ENCODE assay signal across 9 cellular contexts in genomic region chr12:133130038-133130807, GRCh38. TPM values are rescaled to one million over a fixed set of nuclear protein-coding genes. Genes with fewer than 3 reads are reported as not detected.
DNase-seq lines count a peak whose midpoint lies in the region; ATAC-seq, FAIRE-seq and TF ChIP-seq lines count a peak whose summit lies in the region.
"Had no signal": no experiment of that assay in that cellular context is flagged by ENCODE, and none has a peak within 500 bp of the region (broad histone marks: within the 10 kb centered on the region; RNA-seq: fewer than 3 reads in every experiment).

TSS of gene ZNF10 (plus strand) at chr12:133130627. CDS start at chr12:133144493, 13,866 bp downstream.
TSS of gene ZNF891 (minus strand) at chr12:133130274. CDS start at chr12:133121918, 8,356 bp downstream.

- H3K27ac ChIP-seq in HepG2 (ENCODE audit: extremely low read length, insufficient read depth, low read length), result peak within 1 kb of the TSS; percentile 90

- no peaks in the 10 kb centered on the region; the same call in 1 of the 2 replicates for H3K27me3 ChIP-seq in BJ (ENCODE audit: control insufficient read depth, insufficient read depth, low read length)
- no peaks in the 10 kb centered on the region; a peak in 1 of 5 replicates for H3K27me3 ChIP-seq in HepG2 (ENCODE audit: control insufficient read depth in 1 of 2, insufficient read depth in 2 of 2, low read length in 2 of 2)

- no TSS peak for BruUV-seq in HepG2 (replicated peaks; lab: Mats Ljungman, UMichigan)

- WGBS in HepG2 (ENCODE audit: low lambda C conversion rate), result 2% methylated on average over 9 of the region's 87 CpGs

- no peaks in the 10 kb centered on the region for H4K20me1 ChIP-seq in HepG2 (ENCODE audit: insufficient read depth, low read length)

- TF ChIP-seq EP300 in HepG2 (IDR thresholded peaks at IDR 0.05; ENCODE audit: low read depth in 2 of 2, low read length in 2 of 2) (0 out of 4 replicates have a peak, but pooled peaks of 1 of the 2 experiments have one; percentile 6), HepG2 (CRISPR knock-in tag; IDR thresholded peaks at IDR 0.05; ENCODE audit: borderline replicate concordance) (peak; percentile 27; the same call in 1 of the 2 replicates)

- DNase-seq in BJ (ENCODE audit: low read depth) (peak; percentile 76), GM19239 (ENCODE audit: insufficient read length, low spot score) (peak; percentile 62), NCI-H524 treated with DMSO at 0.1 percent for 48 hours (lab: John Stamatoyannopoulos, UW) (peak; percentile 49), HepG2 (ENCODE audit: low spot score) (peak; percentile 90)
- DNase-seq in activated CD4-positive, alpha-beta T cell treated with anti-CD3 and anti-CD28 coated beads, Interleukin-2, amount 50 U/mL, for 24 hours (ENCODE audit: low read depth in 1 of 2, low spot score in 1 of 2), result peak; percentile 94 to 98
- peak; percentile 96 for DNase-seq in stimulated activated CD4-positive, alpha-beta T cell treated with anti-CD3 and anti-CD28 coated beads, Interleukin-2, amount 100 ng/mL, for 48 hours

- intact Hi-C loops in dendritic cell treated with granulocyte-macrophage colony-stimulating factor and Interleukin-4, amounts not matched to agents 40 ng/mL and 50 ng/mL, for 4 days (cut with micrococcal nuclease), result loop anchor here (1.0 kb wide), 3 partner anchors 50 to 93 kb away; partner anchors contain the start of genes ZNF140, ZNF268 and ZNF84
- intact Hi-C loops in HepG2 (cut with micrococcal nuclease; ENCODE audit: unreplicated experiment), result loop anchor here (1.0 kb wide), 1 partner anchor 50 kb away; the partner anchor contains the start of gene ZNF140

- peak within 1 kb of the TSS; percentile 93 for H3K27ac Mint-ChIP-seq in dendritic cell treated with granulocyte-macrophage colony-stimulating factor and Interleukin-4, amounts not matched to agents 40 ng/mL and 50 ng/mL, for 4 days

- no peaks in the 10 kb centered on the region for H3K79me2 ChIP-seq in HepG2 (ENCODE audit: insufficient read depth, low read length)

- peaks cover 17% of the 10 kb centered on the region for H3K4me1 Mint-ChIP-seq in dendritic cell treated with granulocyte-macrophage colony-stimulating factor and Interleukin-4, amounts not matched to agents 40 ng/mL and 50 ng/mL, for 4 days (ENCODE audit: low read depth)

- peak within 1 kb of the TSS; percentile 84 for H3K4me2 ChIP-seq in HepG2 (ENCODE audit: low read depth, low read length)

- CTCF ChIA-PET in BJ (lab: Yijun Ruan, JAX), result interaction anchor here (0.6 kb wide), 1 partner anchor 13 kb away, joined by 3 read pairs; no protein-coding TSS in a partner anchor
- CTCF ChIA-PET in HepG2 (lab: Yijun Ruan, JAX; ENCODE audit: low intra/inter-chr PET ratio, low total read pairs), result no interaction called here

- H2AFZ ChIP-seq in HepG2 (ENCODE audit: low read length), result peak within 1 kb of the TSS; percentile 44

- peaks cover 75% of the 10 kb centered on the region for H3K36me3 Mint-ChIP-seq in dendritic cell treated with granulocyte-macrophage colony-stimulating factor and Interleukin-4, amounts not matched to agents 40 ng/mL and 50 ng/mL, for 4 days (ENCODE audit: low read depth)

- peak; percentile 23; the same call in 1 of the 2 replicates for TF ChIP-seq RAD21 in HepG2 (CRISPR knock-in tag; IDR thresholded peaks at IDR 0.05)

- H3K4me3 ChIP-seq in BJ (ENCODE audit: low read depth, low read length) (peak within 1 kb of the TSS; percentile 97), HepG2 (replicated peaks in 1 of 3; ENCODE audit: insufficient read depth in 1 of 3, low read depth in 2 of 3, low read length in 3 of 3) (peak within 1 kb of the TSS; percentile 83 to 99 (median 96))

- peak within 1 kb of the TSS; percentile 88 for H3K9ac ChIP-seq in HepG2 (ENCODE audit: insufficient read depth, low read depth, low read length)

- no peak for TF ChIP-seq CTCF in BJ (IDR thresholded peaks at IDR 0.05; ENCODE audit: insufficient read depth, low read depth, low read length)
- TF ChIP-seq CTCF in HepG2 (CRISPR knock-in tag; IDR thresholded peaks at IDR 0.05), result peak; percentile 33; the same call in 1 of the 2 replicates

- POLR2A ChIA-PET in BJ (lab: Charles Lee) (interaction anchor here (1.0 kb wide), 1 partner anchor 173 kb away, joined by 6 read pairs; no protein-coding TSS in a partner anchor), HepG2 (lab: Yijun Ruan, JAX) (interaction anchor here (0.7 to 1.8 kb wide), 7 partner anchors 33 to 144 kb away, joined by 3 to 25 read pairs (median 6); partner anchors contain the start of genes ZNF268 and ZNF84)

- H3K9me3 Mint-ChIP-seq in dendritic cell treated with granulocyte-macrophage colony-stimulating factor and Interleukin-4, amounts not matched to agents 40 ng/mL and 50 ng/mL, for 4 days, result peaks cover 71% of the 10 kb centered on the region

- peak within 1 kb of the TSS; percentile 92 for H3K4me3 Mint-ChIP-seq in dendritic cell treated with granulocyte-macrophage colony-stimulating factor and Interleukin-4, amounts not matched to agents 40 ng/mL and 50 ng/mL, for 4 days

- TF ChIP-seq POLR2A in HepG2 (IDR thresholded peaks at IDR 0.05; ENCODE audit: insufficient read depth in 1 of 2, low read depth in 2 of 2, low read length in 2 of 2), result peak; percentile 94 to 95

- peaks cover 56% of the 10 kb centered on the region for H3K9me3 ChIP-seq in HepG2 (ENCODE audit: low read length)

- ATAC-seq in HG03457 (IDR thresholded peaks at IDR 0.05; ENCODE audit: unreplicated experiment) (peak; percentile 92), HepG2 (peak; percentile 99)

- peaks cover 2% of the 10 kb centered on the region for H3K27me3 Mint-ChIP-seq in dendritic cell treated with granulocyte-macrophage colony-stimulating factor and Interleukin-4, amounts not matched to agents 40 ng/mL and 50 ng/mL, for 4 days

- in situ Hi-C loops in HepG2 (cut with HindIII; ENCODE audit: extremely low pct_ligation_motif_present, low pct_unique_long_range_greater_than_20kb), result no loop called here

- peaks cover 1% of the 10 kb centered on the region; the same call in 1 of the 2 replicates for H3K36me3 ChIP-seq in BJ (ENCODE audit: control insufficient read depth, insufficient read depth, low read length)
- peaks cover 2 to 17% of the 10 kb centered on the region in 2 experiments; a peak in 4 of 5 replicates for H3K36me3 ChIP-seq in HepG2 (replicated peaks in 1 of 2; ENCODE audit: control insufficient read depth in 1 of 2, insufficient read depth in 2 of 2, low read length in 2 of 2)

- H3K4me1 ChIP-seq in HepG2 (ENCODE audit: insufficient read depth, low read length), result peaks cover 10% of the 10 kb centered on the region

- peak; percentile 28 for FAIRE-seq in GM19239 (lab: Jason Lieb, UNC)
- FAIRE-seq in HepG2 (lab: Jason Lieb, UNC), result peak; percentile 63
- FAIRE-seq: colon had no signal

RNA-seq across cellular contexts. Expression of gene ZNF10, which starts in this region (rescaled TPM):
- polyA plus RNA-seq in BJ (2011; rRNA removed) (2.0 and 4.3 TPM in 2 replicates), HepG2 (2011; rRNA removed) (2.9 and 4.3 TPM in 2 replicates)
- polyA minus RNA-seq in BJ (2011; rRNA and poly(A)+ RNA removed), result 5.2 and 6.8 TPM in 2 replicates
- total RNA-seq in HepG2 (2016; rRNA removed; fragmentation: Illumina TruSeq; extraction: Trizol), result 6.5 and 8.9 TPM in 2 replicates
- total RNA-seq in HepG2 (2016; cell fraction: cytosol; rRNA removed; fragmentation: Illumina TruSeq; extraction: Trizol; ENCODE audit: low read depth), result 1.2 and 3.3 TPM in 2 replicates
- 5.8 and 8.0 TPM in 2 replicates for total RNA-seq in HepG2 (2016; cell fraction: insoluble cytoplasmic fraction; rRNA removed; fragmentation: Illumina TruSeq; extraction: Trizol)
- 2.8 and 2.9 TPM in 2 replicates for total RNA-seq in HepG2 (2016; cell fraction: membrane; rRNA removed; fragmentation: Illumina TruSeq; extraction: Trizol)
- 16.7 TPM in 2 replicates for total RNA-seq in HepG2 (2016; cell fraction: nucleus; rRNA removed; fragmentation: Illumina TruSeq; extraction: Trizol)
- polyA plus RNA-seq in HepG2 (2011; cell fraction: cytosol; rRNA removed), result 3.1 and 3.3 TPM in 2 replicates
- 9.1 and 12.9 TPM in 2 replicates for polyA plus RNA-seq in HepG2 (2011; cell fraction: nucleus; rRNA removed)
- 3.7 and 4.5 TPM in 2 replicates for polyA plus RNA-seq in HepG2 (2012)
- 0.14 and 0.41 TPM in 2 replicates for polyA plus RNA-seq in HepG2 (2016; cell fraction: cytosol; fragmentation: Illumina TruSeq; extraction: Trizol; ENCODE audit: low read depth)
- polyA plus RNA-seq in HepG2 (2016; cell fraction: insoluble cytoplasmic fraction; fragmentation: Illumina TruSeq; extraction: Trizol; ENCODE audit: low read depth), result 4.4 and 4.7 TPM in 2 replicates
- 0.45 and 1.2 TPM in 2 replicates for polyA plus RNA-seq in HepG2 (2016; cell fraction: membrane; fragmentation: Illumina TruSeq; extraction: Trizol; ENCODE audit: low read depth)
- 24.2 and 24.8 TPM in 2 replicates for polyA plus RNA-seq in HepG2 (2016; cell fraction: nucleus; fragmentation: Illumina TruSeq; extraction: Trizol; ENCODE audit: insufficient read depth, low read depth)
- polyA minus RNA-seq in HepG2 (2011; rRNA and poly(A)+ RNA removed; ENCODE audit: low replicate concordance), result 11.9 and 16.4 TPM in 2 replicates
- 2.3 and 5.3 TPM in 2 replicates for polyA minus RNA-seq in HepG2 (2011; cell fraction: cytosol; rRNA and poly(A)+ RNA removed)
- polyA minus RNA-seq in HepG2 (2011; cell fraction: nucleus; rRNA and poly(A)+ RNA removed), result 49.4 and 60.4 TPM in 2 replicates

RNA-seq across cellular contexts. Expression of gene ZNF891, which starts in this region (rescaled TPM):
- 0.21 and 0.47 TPM in 2 replicates for polyA plus RNA-seq in BJ (2011; rRNA removed)
- polyA minus RNA-seq in BJ (2011; rRNA and poly(A)+ RNA removed), result 0.51 and 0.57 TPM in 2 replicates
- 1.8 and 2.1 TPM in 2 replicates for total RNA-seq in HepG2 (2016; rRNA removed; fragmentation: Illumina TruSeq; extraction: Trizol)
- 0.30 and 0.35 TPM in 2 replicates for total RNA-seq in HepG2 (2016; cell fraction: cytosol; rRNA removed; fragmentation: Illumina TruSeq; extraction: Trizol; ENCODE audit: low read depth)
- 1.7 and 2.1 TPM in 2 replicates for total RNA-seq in HepG2 (2016; cell fraction: insoluble cytoplasmic fraction; rRNA removed; fragmentation: Illumina TruSeq; extraction: Trizol)
- total RNA-seq in HepG2 (2016; cell fraction: membrane; rRNA removed; fragmentation: Illumina TruSeq; extraction: Trizol), result 0.65 and 0.87 TPM in 2 replicates
- 3.9 and 4.4 TPM in 2 replicates for total RNA-seq in HepG2 (2016; cell fraction: nucleus; rRNA removed; fragmentation: Illumina TruSeq; extraction: Trizol)
- polyA plus RNA-seq in HepG2 (2011; rRNA removed), result 1.3 and 1.4 TPM in 2 replicates
- polyA plus RNA-seq in HepG2 (2011; cell fraction: cytosol; rRNA removed), result 0.27 and 0.41 TPM in 2 replicates
- 1.9 and 3.1 TPM in 2 replicates for polyA plus RNA-seq in HepG2 (2011; cell fraction: nucleus; rRNA removed)
- polyA plus RNA-seq in HepG2 (2012), result 0.79 and 1.0 TPM in 2 replicates
- polyA plus RNA-seq in HepG2 (2016; cell fraction: cytosol; fragmentation: Illumina TruSeq; extraction: Trizol; ENCODE audit: low read depth), result 0.11 and 0.20 TPM in 2 replicates
- polyA plus RNA-seq in HepG2 (2016; cell fraction: insoluble cytoplasmic fraction; fragmentation: Illumina TruSeq; extraction: Trizol; ENCODE audit: low read depth), result 0.79 and 0.83 TPM in 2 replicates
- polyA plus RNA-seq in HepG2 (2016; cell fraction: membrane; fragmentation: Illumina TruSeq; extraction: Trizol; ENCODE audit: low read depth), result 0.19 and 0.26 TPM in 2 replicates
- polyA plus RNA-seq in HepG2 (2016; cell fraction: nucleus; fragmentation: Illumina TruSeq; extraction: Trizol; ENCODE audit: insufficient read depth, low read depth), result 3.5 and 3.7 TPM in 2 replicates
- 1.0 and 1.5 TPM in 2 replicates for polyA minus RNA-seq in HepG2 (2011; rRNA and poly(A)+ RNA removed; ENCODE audit: low replicate concordance)
- 0.69 and 0.79 TPM in 2 replicates for polyA minus RNA-seq in HepG2 (2011; cell fraction: cytosol; rRNA and poly(A)+ RNA removed)
- polyA minus RNA-seq in HepG2 (2011; cell fraction: nucleus; rRNA and poly(A)+ RNA removed), result 7.0 and 9.1 TPM in 2 replicates

Comparison
In these comparisons a context has a peak if more than half of its experiments do, and no peak if none do; other contexts are left out.
1. Peak in every context shown above with its lines: DNase-seq, ATAC-seq, H3K4me3 ChIP-seq and H3K27ac ChIP-seq.